In the genomic region with DNA sequence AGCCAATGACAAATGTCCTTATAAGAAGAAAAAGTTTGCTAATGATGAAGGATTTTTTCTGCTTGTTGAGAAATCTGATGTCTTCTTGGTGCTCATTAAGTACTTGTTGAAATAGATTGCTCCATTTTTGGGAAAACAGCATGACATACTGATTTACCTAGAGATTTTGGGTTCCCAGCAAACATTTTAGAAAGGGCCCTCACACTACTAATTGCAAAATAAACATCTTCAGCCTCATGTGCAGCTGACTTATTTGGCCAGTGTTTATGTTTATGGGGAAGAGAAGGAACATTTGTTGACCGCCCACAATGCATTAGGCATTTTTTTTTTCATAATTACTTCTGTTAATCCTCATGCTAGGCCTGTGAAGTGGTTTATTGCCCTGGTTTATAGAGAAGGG, we compare ENCODE assay signal across 17 cellular contexts. TPM values are rescaled to one million over a fixed set of nuclear protein-coding genes. Genes with fewer than 3 reads are reported as not detected.
DNase-seq lines count a peak whose midpoint lies in the region; ATAC-seq, FAIRE-seq and TF ChIP-seq lines count a peak whose summit lies in the region.
"Had no signal": no experiment of that assay in that cellular context is flagged by ENCODE, and none has a peak within 500 bp of the region (broad histone marks: within the 10 kb centered on the region; RNA-seq: fewer than 3 reads in every experiment).

No MANE protein-coding gene starts in this region.

- H3K4me3 ChIP-seq in prostate gland (no peak overlapping the region), stomach smooth muscle (ENCODE audit: low read length in 2 of 2) (no peak overlapping the region)
- H3K4me3 ChIP-seq: BLaER1, GM23248, HAP-1 had no signal

- H3K9ac ChIP-seq in stomach smooth muscle (ENCODE audit: low read length in 2 of 2), result no peak overlapping the region
- H3K9ac ChIP-seq: BLaER1, GM23248 had no signal

- no peak for ATAC-seq in HG03280 (IDR thresholded peaks at IDR 0.05; ENCODE audit: unreplicated experiment)
- ATAC-seq: CD8-positive, alpha-beta T cell had no signal

- no peaks in the 10 kb centered on the region for H3K36me3 ChIP-seq in prostate gland
- H3K36me3 ChIP-seq in stomach smooth muscle (ENCODE audit: control insufficient read depth in 2 of 2, insufficient read depth in 2 of 2, low read length in 2 of 2), result no peaks in the 10 kb centered on the region
- H3K36me3 ChIP-seq: HAP-1 had no signal

- no peak for TF ChIP-seq CTCF in prostate gland (IDR thresholded peaks at IDR 0.05)

- no peak for TF ChIP-seq POLR2A in prostate gland (IDR thresholded peaks at IDR 0.05)

- FAIRE-seq in endometrium (lab: Jason Lieb, UNC), result peak; percentile 59
- FAIRE-seq: GM12892, GM18507 had no signal

- H3K27me3 ChIP-seq in prostate gland (replicated peaks; ENCODE audit: insufficient read depth) (no peaks in the 10 kb centered on the region), stomach smooth muscle (ENCODE audit: control insufficient read depth in 1 of 2, insufficient read depth in 2 of 2, low read length in 2 of 2) (no peaks in the 10 kb centered on the region)
- H3K27me3 ChIP-seq: BLaER1 had no signal

- intact Hi-C loops in prostate gland (cut with DNase I), result no loop called here
- intact Hi-C loops in posterior vena cava (cut with DNase I), result no loop called here

- H3K9me3 ChIP-seq in prostate gland (no peaks in the 10 kb centered on the region), stomach smooth muscle (ENCODE audit: control insufficient read depth in 2 of 2, low read length in 2 of 2) (no peaks in the 10 kb centered on the region)
- H3K9me3 ChIP-seq: HAP-1 had no signal

- DNase-seq in NCI-H748 (lab: John Stamatoyannopoulos, UW; ENCODE audit: unreplicated experiment), result peak; percentile 10
- no peak for DNase-seq in NCI-H748 treated with DMSO at 0.1 percent for 48 hours (lab: John Stamatoyannopoulos, UW)
- DNase-seq in prostate gland (ENCODE audit: low spot score), result no peak
- no peak for DNase-seq in posterior vena cava (ENCODE audit: low spot score)
- DNase-seq in 8988T, result no peak
- DNase-seq: Calu3; CD8-positive, alpha-beta T cell; GDM1; GM23248 had no signal

- 48% methylated on average over 1 of the region's 1 CpG for WGBS in prostate gland

- H3K4me1 ChIP-seq in prostate gland (replicated peaks) (no peaks in the 10 kb centered on the region), stomach smooth muscle (ENCODE audit: control insufficient read depth, insufficient read depth, low read length) (peaks cover 37% of the 10 kb centered on the region)
- H3K4me1 ChIP-seq: HAP-1 had no signal

- peak overlapping the region; percentile 29 to 31 for H3K27ac ChIP-seq in prostate gland
- peak overlapping the region; percentile 49 for H3K27ac ChIP-seq in stomach smooth muscle (ENCODE audit: low read length)
- H3K27ac ChIP-seq: 22Rv1, BLaER1, GM23248 had no signal

RNA-seq across cellular contexts. Expression of a gene that starts 40.1 kb away (rescaled TPM):
- total RNA-seq in prostate gland, result 10 to 100 TPM; 30.8 to 42.5 TPM
- total RNA-seq in posterior vena cava, result 10 to 100 TPM; 12.4 to 18.4 TPM
- total RNA-seq: CD8-positive, alpha-beta T cell had no signal
